9 cellular contexts compared by ENCODE assay signal in genomic region chr10:120824864-120825263, GRCh38.
DNase-seq lines count a peak whose midpoint lies in the region; ATAC-seq, FAIRE-seq and TF ChIP-seq lines count a peak whose summit lies in the region.
"Had no signal": no experiment of that assay in that cellular context is flagged by ENCODE, and none has a peak within 500 bp of the region (broad histone marks: within the 10 kb centered on the region; RNA-seq: fewer than 3 reads in every experiment).

No MANE protein-coding gene starts in this region.

- ATAC-seq in SK-N-SH treated with all-trans-retinoic acid at 6 μM for 48 hours = peak; percentile 71
- ATAC-seq in HG02759 (IDR thresholded peaks at IDR 0.05; ENCODE audit: unreplicated experiment) = no peak
- no peak for ATAC-seq in HG03469 (IDR thresholded peaks at IDR 0.05; ENCODE audit: unreplicated experiment)

- DNase-seq in D721Med (ENCODE audit: insufficient read length, low spot score) (no peak), HK-2 (ENCODE audit: unreplicated experiment) (peak; percentile 22), iPS-NIHi7 (ENCODE audit: extremely low spot score) (peak; percentile 74), NCI-H1048 (lab: John Stamatoyannopoulos, UW) (no peak), T-helper 9 cell (no peak)

- TF ChIP-seq CTCF in D721Med (IDR thresholded peaks at IDR 0.05; ENCODE audit: insufficient read depth, missing control alignments) = peak; percentile 67

- FAIRE-seq in D721Med (lab: Jason Lieb, UNC) = no peak
- FAIRE-seq: frontal cortex had no signal

TF ChIP-seq in SK-N-SH treated with all-trans-retinoic acid at 6 μM for 48 hours, 23 proteins besides CTCF, POLR2A, EP300 and RAD21:
- TF ChIP-seq PATZ1 (CRISPR knock-in tag; IDR thresholded peaks at IDR 0.05; ENCODE audit: borderline replicate concordance) = no peak
- no peak for TF ChIP-seq TOX (CRISPR knock-in tag; IDR thresholded peaks at IDR 0.05; ENCODE audit: borderline replicate concordance)
- TF ChIP-seq PPARA (CRISPR knock-in tag; IDR thresholded peaks at IDR 0.05; ENCODE audit: borderline replicate concordance) = no peak
- no peak for TF ChIP-seq ZNF8 (CRISPR knock-in tag; IDR thresholded peaks at IDR 0.05)
- TF ChIP-seq SNAI2 (CRISPR knock-in tag; IDR thresholded peaks at IDR 0.05) = no peak
- TF ChIP-seq CREB5 (CRISPR knock-in tag; IDR thresholded peaks at IDR 0.05; ENCODE audit: low read depth) = no peak
- TF ChIP-seq CSDC2 (CRISPR knock-in tag; IDR thresholded peaks at IDR 0.05) = no peak
- no peak for TF ChIP-seq ZFP30 (CRISPR knock-in tag; IDR thresholded peaks at IDR 0.05)
- TF ChIP-seq ZNF565 (CRISPR knock-in tag; conservative IDR thresholded peaks at IDR 0.05; ENCODE audit: low read depth) = no peak
- no peak for TF ChIP-seq CSRNP3 (CRISPR knock-in tag; IDR thresholded peaks at IDR 0.05)
- no peak for TF ChIP-seq TSHZ2 (CRISPR knock-in tag; IDR thresholded peaks at IDR 0.05)
- no peak for TF ChIP-seq ISL1 (CRISPR knock-in tag; IDR thresholded peaks at IDR 0.05)

Comparison
In these comparisons a context has a peak if more than half of its experiments do, and no peak if none do; other contexts are left out.
1. DNase-seq: peak in HK-2 (single experiment) and iPS-NIHi7 (single experiment); none in D721Med (single experiment), NCI-H1048 (single experiment) and T-helper 9 cell (single experiment).